Comparison of ENCODE assay signal across 3 cellular contexts in genomic region chr17:83149761-83150251, GRCh38.
TF ChIP-seq lines count a peak whose summit lies in the region.

No MANE protein-coding gene starts in this region.

TF ChIP-seq in SK-N-SH treated with all-trans-retinoic acid at 6 μM for 48 hours, 23 proteins besides CTCF, POLR2A, EP300 and RAD21:
- no peak for TF ChIP-seq ZFP3 (CRISPR knock-in tag; IDR thresholded peaks at IDR 0.05)
- no peak for TF ChIP-seq OSR1 (CRISPR knock-in tag; IDR thresholded peaks at IDR 0.05)
- no peak for TF ChIP-seq CSRNP3 (CRISPR knock-in tag; IDR thresholded peaks at IDR 0.05)
- 0 out of 2 replicates have a peak, but pooled peaks have one; percentile 29 for TF ChIP-seq ZNF70 (CRISPR knock-in tag; IDR thresholded peaks at IDR 0.05)
- TF ChIP-seq RARB (CRISPR knock-in tag; IDR thresholded peaks at IDR 0.05), result no peak
TF ChIP-seq in SK-N-SH treated with all-trans-retinoic acid at 6 μM for 48 hours: peak in this region for 1.

TF ChIP-seq in SK-N-SH, 30 proteins besides CTCF, POLR2A, EP300 and RAD21:
- TF ChIP-seq JUND (IDR thresholded peaks at IDR 0.05) (no peak), MXI1 (IDR thresholded peaks at IDR 0.05; ENCODE audit: low read depth, low read length) (no peak), GATA2 (CRISPR knock-in tag; IDR thresholded peaks at IDR 0.05) (no peak), USF1 (IDR thresholded peaks at IDR 0.05; ENCODE audit: borderline replicate concordance, low read depth) (no peak), POLR2AphosphoS5 (IDR thresholded peaks at IDR 0.05; ENCODE audit: low read depth, low read length) (no peak)

TF ChIP-seq in IMR-90, 13 proteins besides CTCF, POLR2A, EP300 and RAD21:
- TF ChIP-seq MAFK (IDR thresholded peaks at IDR 0.05; ENCODE audit: low read depth, low read length), result no peak
- no peak for TF ChIP-seq RFX5 (IDR thresholded peaks at IDR 0.05; ENCODE audit: low read depth, low read length)
- no peak for TF ChIP-seq MXI1 (IDR thresholded peaks at IDR 0.05; ENCODE audit: borderline replicate concordance, low read depth, low read length)
- TF ChIP-seq USF2 (IDR thresholded peaks at IDR 0.05; ENCODE audit: low read depth, low read length), result no peak
- no peak for TF ChIP-seq SMC3 (IDR thresholded peaks at IDR 0.05; ENCODE audit: low read depth, low read length)
- no peak for TF ChIP-seq MAZ (IDR thresholded peaks at IDR 0.05; ENCODE audit: borderline replicate concordance, low read depth, low read length)
- TF ChIP-seq CEBPB (IDR thresholded peaks at IDR 0.05; ENCODE audit: low read depth, low read length), result no peak
- no peak for TF ChIP-seq NFE2L2 (IDR thresholded peaks at IDR 0.05; ENCODE audit: low read depth, low read length)
- TF ChIP-seq FOS (IDR thresholded peaks at IDR 0.05; ENCODE audit: low read depth, low read length), result no peak
- TF ChIP-seq BHLHE40 (IDR thresholded peaks at IDR 0.05; ENCODE audit: low read depth, low read length), result no peak
- TF ChIP-seq ELK1 (IDR thresholded peaks at IDR 0.05; ENCODE audit: borderline replicate concordance, low read depth, low read length), result no peak
- TF ChIP-seq RCOR1 (IDR thresholded peaks at IDR 0.05; ENCODE audit: insufficient replicate concordance, low read length), result no peak
- no peak for TF ChIP-seq CHD1 (IDR thresholded peaks at IDR 0.05; ENCODE audit: low read depth, low read length)
